13 cellular contexts compared by ENCODE assay signal in genomic region chr2:17661460-17661859, GRCh38.
DNase-seq lines count a peak whose midpoint lies in the region; ATAC-seq lines count a peak whose summit lies in the region.
"Had no signal": no experiment of that assay in that cellular context is flagged by ENCODE, and none has a peak within 500 bp of the region (broad histone marks: within the 10 kb centered on the region; RNA-seq: fewer than 3 reads in every experiment).

No MANE protein-coding gene starts in this region.

- H3K4me3 ChIP-seq in adipocyte (ENCODE audit: low read length), result no peak overlapping the region

- H3K36me3 Mint-ChIP-seq in activated CD4-positive, alpha-beta T cell treated with anti-CD3 and anti-CD28 coated beads, Interleukin-2, amount 10 ng/mL, durations not matched to agents 24 days and 14 days (ENCODE audit: low read depth), result peaks cover 17% of the 10 kb centered on the region
- peaks cover 23% of the 10 kb centered on the region for H3K36me3 Mint-ChIP-seq in activated naive CD8-positive, alpha-beta T cell treated with anti-CD3 and anti-CD28 coated beads, Interleukin-2, amount 50 U/mL, for 24 hours (ENCODE audit: low read depth)

- intact Hi-C loops in activated CD4-positive, alpha-beta T cell treated with anti-CD3 and anti-CD28 coated beads, Interleukin-2, amount 10 ng/mL, durations not matched to agents 24 days and 14 days (cut with micrococcal nuclease), result loop anchor here (10.0 kb wide), 1 partner anchor 187 kb away; no protein-coding TSS in a partner anchor

- H3K36me3 ChIP-seq in adipocyte (ENCODE audit: control insufficient read depth, insufficient read depth, low read length, severe bottlenecking), result peaks cover 10% of the 10 kb centered on the region

- no peaks in the 10 kb centered on the region for H3K27me3 Mint-ChIP-seq in activated CD4-positive, alpha-beta T cell treated with anti-CD3 and anti-CD28 coated beads, Interleukin-2, amount 10 ng/mL, durations not matched to agents 24 days and 14 days
- H3K27me3 Mint-ChIP-seq in activated naive CD8-positive, alpha-beta T cell treated with anti-CD3 and anti-CD28 coated beads, Interleukin-2, amount 50 U/mL, for 24 hours, result no peaks in the 10 kb centered on the region
- H3K27me3 Mint-ChIP-seq: CD8-positive, alpha-beta memory T cell; IgD-negative memory B cell had no signal

- no peak overlapping the region for H3K9ac ChIP-seq in adipocyte (ENCODE audit: low read length)

- no peaks in the 10 kb centered on the region for H3K9me3 Mint-ChIP-seq in activated CD4-positive, alpha-beta T cell treated with anti-CD3 and anti-CD28 coated beads, Interleukin-2, amount 10 ng/mL, durations not matched to agents 24 days and 14 days
- H3K9me3 Mint-ChIP-seq in activated naive CD8-positive, alpha-beta T cell treated with anti-CD3 and anti-CD28 coated beads, Interleukin-2, amount 50 U/mL, for 24 hours, result no peaks in the 10 kb centered on the region
- H3K9me3 Mint-ChIP-seq: CD8-positive, alpha-beta memory T cell; IgD-negative memory B cell had no signal

- H3K4me1 Mint-ChIP-seq in activated CD4-positive, alpha-beta T cell treated with anti-CD3 and anti-CD28 coated beads, Interleukin-2, amount 10 ng/mL, durations not matched to agents 24 days and 14 days, result peaks cover 17% of the 10 kb centered on the region
- H3K4me1 Mint-ChIP-seq in activated naive CD8-positive, alpha-beta T cell treated with anti-CD3 and anti-CD28 coated beads, Interleukin-2, amount 50 U/mL, for 24 hours, result peaks cover 14% of the 10 kb centered on the region
- H3K4me1 Mint-ChIP-seq: IgD-negative memory B cell had no signal

- H3K4me3 Mint-ChIP-seq in activated CD4-positive, alpha-beta T cell treated with anti-CD3 and anti-CD28 coated beads, Interleukin-2, amount 10 ng/mL, durations not matched to agents 24 days and 14 days, result no peak overlapping the region
- H3K4me3 Mint-ChIP-seq in activated naive CD8-positive, alpha-beta T cell treated with anti-CD3 and anti-CD28 coated beads, Interleukin-2, amount 50 U/mL, for 24 hours, result no peak overlapping the region
- H3K4me3 Mint-ChIP-seq: CD8-positive, alpha-beta memory T cell; IgD-negative memory B cell had no signal

- H3K27ac Mint-ChIP-seq in activated CD4-positive, alpha-beta T cell treated with anti-CD3 and anti-CD28 coated beads, Interleukin-2, amount 10 ng/mL, durations not matched to agents 24 days and 14 days, result no peak overlapping the region
- H3K27ac Mint-ChIP-seq in activated naive CD8-positive, alpha-beta T cell treated with anti-CD3 and anti-CD28 coated beads, Interleukin-2, amount 50 U/mL, for 24 hours, result no peak overlapping the region

- peaks cover 4% of the 10 kb centered on the region for H3K4me1 ChIP-seq in adipocyte (ENCODE audit: control insufficient read depth, insufficient read depth, low read length)
- H3K4me1 ChIP-seq: Caco-2 had no signal

- DNase-seq in activated CD4-positive, alpha-beta T cell treated with anti-CD3 and anti-CD28 coated beads, Interleukin-2, amount 10 ng/mL, durations not matched to agents 24 days and 14 days, result peak; percentile 45
- DNase-seq in activated CD4-positive, alpha-beta T cell treated with anti-CD3 and anti-CD28 coated beads, Interleukin-2, amount 50 U/mL, for 1 hour, result no peak
- DNase-seq in adipocyte (ENCODE audit: low read depth) (peak; percentile 14), foreskin melanocyte (peak; percentile 44), NCI-H2081 treated with DMSO at 0.1 percent for 48 hours (lab: John Stamatoyannopoulos, UW) (no peak), globus pallidus (ENCODE audit: low spot score) (no peak), ureter (ENCODE audit: low spot score) (no peak)
- no peak for DNase-seq in activated naive CD8-positive, alpha-beta T cell treated with anti-CD3 and anti-CD28 coated beads, Interleukin-2, amount 50 U/mL, for 24 hours
- DNase-seq: Caco-2; CD8-positive, alpha-beta memory T cell; DND-41; GDM1 had no signal

- ATAC-seq in activated naive CD8-positive, alpha-beta T cell treated with anti-CD3 and anti-CD28 coated beads, Interleukin-2, amount 50 U/mL, for 24 hours, result no peak

- H3K27me3 ChIP-seq in adipocyte (replicated peaks; ENCODE audit: control insufficient read depth, insufficient read depth, low read length), result no peaks in the 10 kb centered on the region

- no peaks in the 10 kb centered on the region for H3K9me3 ChIP-seq in adipocyte (ENCODE audit: control insufficient read depth, low read length)
- H3K9me3 ChIP-seq: Caco-2 had no signal

Comparison
In these comparisons a context has a peak if more than half of its experiments do, and no peak if none do; other contexts are left out.
1. DNase-seq: peak in activated CD4-positive, alpha-beta T cell treated with anti-CD3 and anti-CD28 coated beads, Interleukin-2, amount 10 ng/mL, durations not matched to agents 24 days and 14 days (single experiment), adipocyte (single experiment) and foreskin melanocyte (single experiment); none in activated CD4-positive, alpha-beta T cell treated with anti-CD3 and anti-CD28 coated beads, Interleukin-2, amount 50 U/mL, for 1 hour (single experiment), activated naive CD8-positive, alpha-beta T cell treated with anti-CD3 and anti-CD28 coated beads, Interleukin-2, amount 50 U/mL, for 24 hours (single experiment), NCI-H2081 treated with DMSO at 0.1 percent for 48 hours (single experiment), globus pallidus (single experiment) and ureter (single experiment).